In genomic region chr15:99076109-99076508, GRCh38 we compare ENCODE assay signal across 9 cellular contexts. TPM values are rescaled to one million over a fixed set of nuclear protein-coding genes. Genes with fewer than 3 reads are reported as not detected.
A peak's percentile ranks its signal among the peaks of the same experiment; 100 is the strongest.
DNase-seq lines count a peak whose midpoint lies in the region; ATAC-seq and TF ChIP-seq lines count a peak whose summit lies in the region.
"Had no signal": no experiment of that assay in that cellular context is flagged by ENCODE, and none has a peak within 500 bp of the region (broad histone marks: within the 10 kb centered on the region; RNA-seq: fewer than 3 reads in every experiment).

No MANE protein-coding gene starts in this region.

- H3K27me3 ChIP-seq in sigmoid colon: no peaks in the 10 kb centered on the region

- TF ChIP-seq EP300 in sigmoid colon (IDR thresholded peaks at IDR 0.05): no peak

- H3K36me3 ChIP-seq in sigmoid colon: no peaks in the 10 kb centered on the region
- H3K36me3 ChIP-seq: prostate gland had no signal

- no peaks in the 10 kb centered on the region for H3K9me3 Mint-ChIP-seq in activated CD4-positive, alpha-beta memory T cell treated with anti-CD3 and anti-CD28 coated beads for 36 hours
- H3K9me3 Mint-ChIP-seq in activated CD4-positive, alpha-beta memory T cell treated with anti-CD3 and anti-CD28 coated beads, Interleukin-2, amount 10 ng/mL, durations not matched to agents 7 days and 5 days: no peaks in the 10 kb centered on the region
- no peaks in the 10 kb centered on the region for H3K9me3 Mint-ChIP-seq in activated naive CD8-positive, alpha-beta T cell (ENCODE audit: low read depth)

- WGBS in sigmoid colon, 2 donors: 50 to 74% methylated on average over 2 of the region's 2 CpGs

- H3K4me3 Mint-ChIP-seq in activated CD4-positive, alpha-beta memory T cell treated with anti-CD3 and anti-CD28 coated beads for 36 hours: peak overlapping the region; percentile 70
- no peak overlapping the region for H3K4me3 Mint-ChIP-seq in activated CD4-positive, alpha-beta memory T cell treated with anti-CD3 and anti-CD28 coated beads, Interleukin-2, amount 10 ng/mL, durations not matched to agents 7 days and 5 days
- H3K4me3 Mint-ChIP-seq in activated naive CD8-positive, alpha-beta T cell: peak overlapping the region; percentile 85

- TF ChIP-seq POLR2A in sigmoid colon (IDR thresholded peaks at IDR 0.05): no peak

- no peaks in the 10 kb centered on the region for H3K9me3 ChIP-seq in sigmoid colon
- H3K9me3 ChIP-seq: prostate gland had no signal

- no peak overlapping the region for H3K27ac Mint-ChIP-seq in activated CD4-positive, alpha-beta memory T cell treated with anti-CD3 and anti-CD28 coated beads for 36 hours
- H3K27ac Mint-ChIP-seq in activated CD4-positive, alpha-beta memory T cell treated with anti-CD3 and anti-CD28 coated beads, Interleukin-2, amount 10 ng/mL, durations not matched to agents 7 days and 5 days: no peak overlapping the region
- no peak overlapping the region for H3K27ac Mint-ChIP-seq in activated naive CD8-positive, alpha-beta T cell

- peak overlapping the region in 3 of 4 donors; percentile 60 to 61 (median 61) for H3K27ac ChIP-seq in sigmoid colon

- no peaks in the 10 kb centered on the region for H3K4me1 ChIP-seq in sigmoid colon
- H3K4me1 ChIP-seq: prostate gland had no signal

- H3K4me3 ChIP-seq in sigmoid colon: peak overlapping the region in 2 of 4 donors; percentile 37 to 40

- POLR2A ChIA-PET in activated CD4-positive, alpha-beta memory T cell treated with anti-CD3 and anti-CD28 coated beads for 36 hours (lab: Charles Lee): no interaction called here
- POLR2A ChIA-PET in activated CD4-positive, alpha-beta memory T cell treated with anti-CD3 and anti-CD28 coated beads, Interleukin-2, amount 10 ng/mL, durations not matched to agents 7 days and 5 days (lab: Charles Lee): no interaction called here

- peaks cover 4% of the 10 kb centered on the region for H3K4me1 Mint-ChIP-seq in activated CD4-positive, alpha-beta memory T cell treated with anti-CD3 and anti-CD28 coated beads for 36 hours (ENCODE audit: low read depth)
- peaks cover 7% of the 10 kb centered on the region for H3K4me1 Mint-ChIP-seq in activated CD4-positive, alpha-beta memory T cell treated with anti-CD3 and anti-CD28 coated beads, Interleukin-2, amount 10 ng/mL, durations not matched to agents 7 days and 5 days
- peaks cover 8% of the 10 kb centered on the region for H3K4me1 Mint-ChIP-seq in activated naive CD8-positive, alpha-beta T cell (ENCODE audit: low read depth)

- intact Hi-C loops in activated CD4-positive, alpha-beta memory T cell treated with anti-CD3 and anti-CD28 coated beads for 36 hours (cut with micrococcal nuclease): loop anchor here (1.0 to 5.0 kb wide), 3 partner anchors 297 to 634 kb away; no protein-coding TSS in a partner anchor
- intact Hi-C loops in sigmoid colon (cut with DNase I): loop anchor here (2.0 kb wide), 2 partner anchors 557 to 633 kb away; no protein-coding TSS in a partner anchor

- TF ChIP-seq CTCF in sigmoid colon (IDR thresholded peaks at IDR 0.05): no peak

- ATAC-seq in HG03108 (IDR thresholded peaks at IDR 0.05; ENCODE audit: unreplicated experiment) (peak; percentile 19), GM21367 (IDR thresholded peaks at IDR 0.05; ENCODE audit: unreplicated experiment) (no peak)

- CTCF ChIA-PET in activated CD4-positive, alpha-beta memory T cell treated with anti-CD3 and anti-CD28 coated beads for 36 hours (lab: Charles Lee): interaction anchor here (0.7 to 3.1 kb wide), 27 partner anchors 8 to 634 kb away, joined by 3 to 34 read pairs (median 5); partner anchors contain the start of gene SYNM
- CTCF ChIA-PET in activated CD4-positive, alpha-beta memory T cell treated with anti-CD3 and anti-CD28 coated beads, Interleukin-2, amount 10 ng/mL, durations not matched to agents 7 days and 5 days (lab: Charles Lee): interaction anchor here (0.6 to 2.7 kb wide), 28 partner anchors 8 to 1857 kb away, joined by 3 to 14 read pairs (median 4); partner anchors contain the start of gene SYNM

- peaks cover 7% of the 10 kb centered on the region for H3K27me3 Mint-ChIP-seq in activated CD4-positive, alpha-beta memory T cell treated with anti-CD3 and anti-CD28 coated beads for 36 hours
- H3K27me3 Mint-ChIP-seq in activated CD4-positive, alpha-beta memory T cell treated with anti-CD3 and anti-CD28 coated beads, Interleukin-2, amount 10 ng/mL, durations not matched to agents 7 days and 5 days: peaks cover 14% of the 10 kb centered on the region
- H3K27me3 Mint-ChIP-seq in activated naive CD8-positive, alpha-beta T cell: peaks cover 9% of the 10 kb centered on the region

- H3K36me3 Mint-ChIP-seq in activated CD4-positive, alpha-beta memory T cell treated with anti-CD3 and anti-CD28 coated beads for 36 hours: no peaks in the 10 kb centered on the region
- no peaks in the 10 kb centered on the region for H3K36me3 Mint-ChIP-seq in activated CD4-positive, alpha-beta memory T cell treated with anti-CD3 and anti-CD28 coated beads, Interleukin-2, amount 10 ng/mL, durations not matched to agents 7 days and 5 days (ENCODE audit: low read depth)
- no peaks in the 10 kb centered on the region for H3K36me3 Mint-ChIP-seq in activated naive CD8-positive, alpha-beta T cell

- DNase-seq in activated CD4-positive, alpha-beta memory T cell treated with anti-CD3 and anti-CD28 coated beads for 36 hours: no peak
- DNase-seq in activated CD4-positive, alpha-beta memory T cell treated with anti-CD3 and anti-CD28 coated beads, Interleukin-2, amount 10 ng/mL, durations not matched to agents 7 days and 5 days: no peak
- DNase-seq in sigmoid colon (no peak), SK-N-DZ (ENCODE audit: low spot score) (no peak), NCI-H82 (lab: John Stamatoyannopoulos, UW) (no peak)

RNA-seq across cellular contexts. Expression of gene SYNM, which starts 28.8 kb away (rescaled TPM):
- total RNA-seq in activated CD4-positive, alpha-beta memory T cell treated with anti-CD3 and anti-CD28 coated beads for 36 hours: 1 to 10 TPM; 2.6 to 2.7 TPM
- 1 to 10 TPM; 5.5 to 5.7 TPM for total RNA-seq in activated CD4-positive, alpha-beta memory T cell treated with anti-CD3 and anti-CD28 coated beads, Interleukin-2, amount 10 ng/mL, durations not matched to agents 7 days and 5 days
- 1,000 to 10,000 TPM in 3 of 4 donors, 100 to 1,000 TPM in 1; 731 to 1,357 (median 1,117) TPM for total RNA-seq in sigmoid colon
- 10 to 100 TPM in 1 of 3 donors, 1 to 10 TPM in 1, under 1 TPM in 1; 0.69 to 31.9 (median 9.0) TPM for polyA plus RNA-seq in sigmoid colon
- polyA plus RNA-seq in SK-N-DZ (2014; cell fraction: cytosol; rRNA removed): 5.9 and 6.0 TPM in 2 replicates
- 14.7 and 23.6 TPM in 2 replicates for polyA plus RNA-seq in SK-N-DZ (2014; cell fraction: nucleus; rRNA removed)

Comparison
In these comparisons a context has a peak if more than half of its experiments do, and no peak if none do; other contexts are left out.
1. RNA of gene SYNM, which starts 28.8 kb away (total RNA-seq): 731 to 1,357 TPM in sigmoid colon; 5.5 to 5.7 TPM in activated CD4-positive, alpha-beta memory T cell treated with anti-CD3 and anti-CD28 coated beads, Interleukin-2, amount 10 ng/mL, durations not matched to agents 7 days and 5 days and 2.6 to 2.7 TPM in activated CD4-positive, alpha-beta memory T cell treated with anti-CD3 and anti-CD28 coated beads for 36 hours; every median in the first group is over 100 times any median in the second.